1 cellular context compared by ENCODE assay signal in genomic region chr5:145588113-145588512, GRCh38.
TF ChIP-seq lines count a peak whose summit lies in the region.

No MANE protein-coding gene starts in this region.

TF ChIP-seq in HCT116, 20 proteins besides CTCF, POLR2A, EP300 and RAD21 (continued from another document):
- no peak for TF ChIP-seq REST (IDR thresholded peaks at IDR 0.05; ENCODE audit: low read depth)
TF ChIP-seq in HCT116: peak in this region for 0.
